ENCODE assay signal across 8 cellular contexts in the genomic region with DNA sequence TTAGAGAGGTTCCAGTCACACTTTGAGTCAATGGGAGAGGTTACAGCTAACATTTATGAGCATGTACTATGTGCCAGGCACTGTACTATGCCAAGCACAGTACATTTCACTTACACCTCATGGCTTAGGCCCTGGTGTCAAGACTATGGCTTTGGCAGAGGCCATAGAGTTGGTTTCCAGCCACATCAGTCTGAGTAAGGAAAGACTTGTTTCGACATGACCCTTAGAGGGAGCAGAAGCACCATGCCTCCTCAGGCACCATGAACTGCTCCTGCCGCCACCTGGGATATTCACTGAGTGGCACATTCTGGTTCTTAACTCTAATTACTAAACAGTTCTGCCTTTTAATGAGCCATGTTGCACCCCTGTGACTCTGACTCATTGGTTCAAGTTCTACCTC. TPM values are rescaled to one million over a fixed set of nuclear protein-coding genes. Genes with fewer than 3 reads are reported as not detected.
DNase-seq lines count a peak whose midpoint lies in the region; ATAC-seq and TF ChIP-seq lines count a peak whose summit lies in the region.

No MANE protein-coding gene starts in this region.

- intact Hi-C loops in prostate gland (cut with DNase I): loop anchor here (5.0 kb wide), 1 partner anchor 58 kb away; no protein-coding TSS in a partner anchor

- no peaks in the 10 kb centered on the region for H3K27me3 ChIP-seq in prostate gland (replicated peaks; ENCODE audit: insufficient read depth)

- H3K27ac Mint-ChIP-seq in T-helper 17 cell: no peak overlapping the region

- no peak overlapping the region for H3K4me3 Mint-ChIP-seq in T-helper 17 cell

- ATAC-seq in T-helper 17 cell (peak; percentile 64), HG03045 (IDR thresholded peaks at IDR 0.05; ENCODE audit: unreplicated experiment) (no peak)

- H3K27ac ChIP-seq in prostate gland: no peak overlapping the region

- no peaks in the 10 kb centered on the region for H3K27me3 Mint-ChIP-seq in T-helper 17 cell

- H3K36me3 ChIP-seq in prostate gland: no peaks in the 10 kb centered on the region

- no peak overlapping the region for H3K4me3 ChIP-seq in prostate gland

- WGBS in prostate gland: 41% methylated on average over 2 of the region's 2 CpGs

- no peak for DNase-seq in T-helper 17 cell
- peak; percentile 22 to 23 for DNase-seq in erythroblast (lab: John Stamatoyannopoulos, UW)
- peak; percentile 33 for DNase-seq in prostate gland (ENCODE audit: low spot score)
- no peak for DNase-seq in effector CD4-positive, alpha-beta T cell
- DNase-seq in NCI-H1105 treated with DMSO at 0.1 percent for 48 hours (lab: John Stamatoyannopoulos, UW): no peak
- no peak for DNase-seq in NCI-H1436 treated with DMSO at 0.1 percent for 48 hours (lab: John Stamatoyannopoulos, UW)

- peak; percentile 15 for TF ChIP-seq CTCF in GM12873 (IDR thresholded peaks at IDR 0.05; ENCODE audit: insufficient read depth, low read depth, low read length, missing control alignments)
- peak in 2 of 4 experiments; percentile 35 to 48 for TF ChIP-seq CTCF in prostate gland (IDR thresholded peaks at IDR 0.05)

- H3K4me1 ChIP-seq in prostate gland (replicated peaks): no peaks in the 10 kb centered on the region

- no peak for TF ChIP-seq POLR2A in erythroblast (IDR thresholded peaks at IDR 0.05; ENCODE audit: low read length)
- TF ChIP-seq POLR2A in prostate gland (IDR thresholded peaks at IDR 0.05): no peak

- H3K9me3 ChIP-seq in T-helper 17 cell (ENCODE audit: control insufficient read depth, low read length, poor library complexity, severe bottlenecking) (no peaks in the 10 kb centered on the region), prostate gland (no peaks in the 10 kb centered on the region)

- peaks cover 51% of the 10 kb centered on the region for H3K4me1 Mint-ChIP-seq in T-helper 17 cell

- H3K36me3 Mint-ChIP-seq in T-helper 17 cell (ENCODE audit: low read depth): peaks cover 5% of the 10 kb centered on the region

RNA-seq across cellular contexts. Expression of a gene that starts 12.7 kb away (rescaled TPM):
- total RNA-seq in T-helper 17 cell: 10 to 100 TPM; 34.2 to 39.7 TPM
- total RNA-seq in prostate gland: 100 to 1,000 TPM in 1 of 2 donors, 10 to 100 TPM in 1; 77.4 to 107 TPM

RNA-seq across cellular contexts. Expression of a gene that starts 45.3 kb away (rescaled TPM):
- total RNA-seq in T-helper 17 cell (10 to 100 TPM; 20.3 to 22.5 TPM), prostate gland (10 to 100 TPM; 12.8 to 13.8 TPM)

RNA-seq across cellular contexts. Expression of a gene that starts 46.6 kb away (rescaled TPM):
- not detected for total RNA-seq in T-helper 17 cell
- total RNA-seq in prostate gland: 1,000 to 10,000 TPM; 1,031 to 1,176 TPM

Comparison
In these comparisons a context has a peak if more than half of its experiments do, and no peak if none do; other contexts are left out.
1. DNase-seq: peak in erythroblast (2 of 2) and prostate gland (single experiment); none in T-helper 17 cell (0 of 3), effector CD4-positive, alpha-beta T cell (single experiment), NCI-H1105 treated with DMSO at 0.1 percent for 48 hours (single experiment) and NCI-H1436 treated with DMSO at 0.1 percent for 48 hours (single experiment).
2. RNA of a gene that starts 46.6 kb away (total RNA-seq): 1,031 to 1,176 TPM in prostate gland; not detected in T-helper 17 cell; every median in the first group is over 100 times any median in the second.